Comparison of ENCODE assay signal across 1 cellular context in genomic region chr1:146036990-146037646, GRCh38.
A peak's percentile ranks its signal among the peaks of the same experiment; 100 is the strongest.
TF ChIP-seq lines count a peak whose summit lies in the region.

No MANE protein-coding gene starts in this region.

TF ChIP-seq in HepG2, 621 proteins besides CTCF, POLR2A, EP300 and RAD21 (continued from another document and continues in another):
- no peak for TF ChIP-seq ZBTB26 (CRISPR knock-in tag; IDR thresholded peaks at IDR 0.05; ENCODE audit: borderline replicate concordance)
- no peak for TF ChIP-seq RFX3 (CRISPR knock-in tag; IDR thresholded peaks at IDR 0.05)
- no peak for TF ChIP-seq ZNF280B (CRISPR knock-in tag; IDR thresholded peaks at IDR 0.05; ENCODE audit: borderline replicate concordance)
- TF ChIP-seq DZIP1 (CRISPR knock-in tag; IDR thresholded peaks at IDR 0.05), result no peak
- TF ChIP-seq MTA3 (CRISPR knock-in tag; IDR thresholded peaks at IDR 0.05), result no peak
- TF ChIP-seq ZNF510 (CRISPR knock-in tag; IDR thresholded peaks at IDR 0.05; ENCODE audit: low read depth), result no peak
- peak; percentile 14 for TF ChIP-seq XRCC5 (optimal IDR thresholded peaks at IDR 0.05; ENCODE audit: low read length)
- no peak for TF ChIP-seq TEF (CRISPR knock-in tag; IDR thresholded peaks at IDR 0.05)
- peak; percentile 63; the same call in 1 of the 2 replicates for TF ChIP-seq CHD4 (IDR thresholded peaks at IDR 0.05; ENCODE audit: borderline replicate concordance, low read length)
- no peak for TF ChIP-seq PRDM15 (CRISPR knock-in tag; IDR thresholded peaks at IDR 0.05)
- 0 out of 2 replicates have a peak, but pooled peaks have one; percentile 5 for TF ChIP-seq MYC (CRISPR knock-in tag; IDR thresholded peaks at IDR 0.05; ENCODE audit: borderline replicate concordance)
- no peak; the same call in 1 of the 2 replicates for TF ChIP-seq MEIS1 (CRISPR knock-in tag; IDR thresholded peaks at IDR 0.05; ENCODE audit: borderline replicate concordance)
- TF ChIP-seq ATF2 (CRISPR knock-in tag; IDR thresholded peaks at IDR 0.05), result peak; percentile 54; the same call in 1 of the 2 replicates
- peak; percentile 58; the same call in 1 of the 2 replicates for TF ChIP-seq KDM5A (IDR thresholded peaks at IDR 0.05; ENCODE audit: borderline replicate concordance, low read length)
- no peak for TF ChIP-seq NFE2 (CRISPR knock-in tag; IDR thresholded peaks at IDR 0.05)
- no peak for TF ChIP-seq CREB3 (CRISPR knock-in tag; IDR thresholded peaks at IDR 0.05)
- TF ChIP-seq MAFF (IDR thresholded peaks at IDR 0.05; ENCODE audit: low read depth, low read length), result peak; percentile 46
- peak; percentile 79 for TF ChIP-seq BHLHE40 (IDR thresholded peaks at IDR 0.05; ENCODE audit: low read length)
- no peak for TF ChIP-seq ZBTB46 (CRISPR knock-in tag; IDR thresholded peaks at IDR 0.05; ENCODE audit: borderline replicate concordance)
- TF ChIP-seq ESRRA (CRISPR knock-in tag; IDR thresholded peaks at IDR 0.05; ENCODE audit: low read depth), result no peak
- TF ChIP-seq ZNF580 (CRISPR knock-in tag; IDR thresholded peaks at IDR 0.05; ENCODE audit: borderline replicate concordance, low read depth), result peak; percentile 37; the same call in 1 of the 2 replicates
- no peak for TF ChIP-seq ZNF883 (CRISPR knock-in tag; IDR thresholded peaks at IDR 0.05; ENCODE audit: not compliant biosample characterization)
- TF ChIP-seq TSC22D2 (CRISPR knock-in tag; IDR thresholded peaks at IDR 0.05; ENCODE audit: borderline replicate concordance), result no peak
- peak; percentile 33; the same call in 1 of the 2 replicates for TF ChIP-seq BCL6 (CRISPR knock-in tag; IDR thresholded peaks at IDR 0.05)
- TF ChIP-seq CHCHD3 (CRISPR knock-in tag; IDR thresholded peaks at IDR 0.05), result no peak
- TF ChIP-seq REXO4 (CRISPR knock-in tag; IDR thresholded peaks at IDR 0.05; ENCODE audit: borderline replicate concordance), result no peak
- no peak for TF ChIP-seq TEAD2 (CRISPR knock-in tag; IDR thresholded peaks at IDR 0.05)
- peak; percentile 20 for TF ChIP-seq TEAD3 (CRISPR knock-in tag; optimal IDR thresholded peaks at IDR 0.05; ENCODE audit: borderline replicate concordance)
- no peak for TF ChIP-seq SP2 (CRISPR knock-in tag; IDR thresholded peaks at IDR 0.05)
- TF ChIP-seq SMAD9 (CRISPR knock-in tag; IDR thresholded peaks at IDR 0.05), result no peak
- no peak for TF ChIP-seq SRSF1 (optimal IDR thresholded peaks at IDR 0.05; ENCODE audit: low read depth, low read length)
- no peak for TF ChIP-seq ZNF563 (CRISPR knock-in tag; IDR thresholded peaks at IDR 0.05)
- TF ChIP-seq YY1 (IDR thresholded peaks at IDR 0.05; ENCODE audit: insufficient read depth, insufficient replicate concordance, low read depth, low read length), result peak; percentile 19
- 0 out of 2 replicates have a peak, but pooled peaks have one; percentile 22 for TF ChIP-seq RXRB (CRISPR knock-in tag; IDR thresholded peaks at IDR 0.05; ENCODE audit: borderline replicate concordance)
- TF ChIP-seq ZFAT (CRISPR knock-in tag; conservative IDR thresholded peaks at IDR 0.05), result no peak
- TF ChIP-seq MIER2 (CRISPR knock-in tag; IDR thresholded peaks at IDR 0.05), result 0 out of 2 replicates have a peak, but pooled peaks have one; percentile 32
- no peak for TF ChIP-seq PCBP1 (IDR thresholded peaks at IDR 0.05; ENCODE audit: borderline replicate concordance, low read depth, low read length)
- TF ChIP-seq CREBL2 (CRISPR knock-in tag; IDR thresholded peaks at IDR 0.05; ENCODE audit: borderline replicate concordance), result no peak
- TF ChIP-seq FOXA3 (CRISPR knock-in tag; IDR thresholded peaks at IDR 0.05), result peak; percentile 54; the same call in 1 of the 2 replicates
- peak; percentile 50; the same call in 1 of the 2 replicates for TF ChIP-seq FOXK1 (CRISPR knock-in tag; IDR thresholded peaks at IDR 0.05; ENCODE audit: borderline replicate concordance, low read depth)
- TF ChIP-seq ZBTB49 (CRISPR knock-in tag; IDR thresholded peaks at IDR 0.05; ENCODE audit: borderline replicate concordance), result no peak
- no peak for TF ChIP-seq AGO2 (optimal IDR thresholded peaks at IDR 0.05; ENCODE audit: low read depth, low read length)
- 0 out of 2 replicates have a peak, but pooled peaks have one; percentile 15 for TF ChIP-seq ISL2 (CRISPR knock-in tag; IDR thresholded peaks at IDR 0.05)
